Comparison of ENCODE assay signal across 8 cellular contexts in the genomic region with DNA sequence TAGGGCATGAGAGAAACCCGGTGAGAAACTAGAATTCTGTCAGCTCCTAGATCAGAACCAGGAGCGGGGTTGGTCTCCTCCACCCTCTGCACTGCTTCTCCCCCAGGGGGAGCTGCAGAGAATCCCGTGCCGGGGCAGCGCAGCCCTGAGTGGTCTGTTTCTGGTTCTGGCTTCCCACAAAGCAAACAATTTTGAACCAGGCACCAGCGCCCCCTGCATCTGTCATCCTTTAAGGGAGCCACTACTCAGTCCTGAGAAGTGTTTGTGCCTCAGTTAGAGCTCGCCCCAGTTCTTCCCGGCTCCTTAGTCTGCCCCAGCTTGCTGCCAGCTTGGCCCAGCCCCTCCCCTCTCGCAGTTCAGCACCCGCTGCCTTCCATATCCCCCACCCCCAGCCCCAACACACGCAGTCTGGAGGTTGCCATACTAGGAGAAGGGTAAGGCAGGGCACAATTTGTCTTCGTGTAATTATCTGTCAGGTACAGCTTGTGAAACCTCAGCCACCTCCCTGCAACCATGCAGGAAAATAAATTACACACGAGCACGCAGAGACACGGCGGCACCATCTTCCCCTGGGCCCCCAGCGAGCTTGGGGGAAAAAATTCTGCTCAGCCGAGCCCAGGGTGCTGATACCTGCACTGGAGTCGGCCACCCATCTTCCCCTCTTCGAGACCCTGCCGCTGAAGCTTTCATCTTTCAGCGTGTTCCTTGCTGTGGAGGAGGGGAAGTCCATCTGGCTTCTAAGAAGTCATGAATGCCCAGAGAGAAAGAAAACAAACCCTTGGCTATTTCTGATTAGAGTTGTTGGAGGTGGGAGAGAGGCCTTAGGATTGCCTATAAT.
A peak's percentile ranks its signal among the peaks of the same experiment; 100 is the strongest.
DNase-seq lines count a peak whose midpoint lies in the region; ATAC-seq and TF ChIP-seq lines count a peak whose summit lies in the region.

No MANE protein-coding gene starts in this region.

- no peaks in the 10 kb centered on the region for H3K9me3 ChIP-seq in ES-I3 (ENCODE audit: control insufficient read depth, insufficient read depth, low read length)
- H3K9me3 ChIP-seq in esophagus muscularis mucosa = no peaks in the 10 kb centered on the region
- no peaks in the 10 kb centered on the region for H3K9me3 ChIP-seq in upper lobe of right lung

- no peaks in the 10 kb centered on the region for H3K36me3 Mint-ChIP-seq in nephron progenitor cell (ENCODE audit: low read depth)

- peaks cover 76% of the 10 kb centered on the region for H3K4me1 Mint-ChIP-seq in nephron progenitor cell

- H3K4me3 Mint-ChIP-seq in nephron progenitor cell = peak overlapping the region; percentile 77

- H3K36me3 ChIP-seq in ES-I3 (ENCODE audit: insufficient read depth, low read length) (no peaks in the 10 kb centered on the region), esophagus muscularis mucosa (no peaks in the 10 kb centered on the region), upper lobe of right lung (no peaks in the 10 kb centered on the region)

- H3K4me1 ChIP-seq in ES-I3 (ENCODE audit: insufficient read depth, low read length) = peaks cover 8% of the 10 kb centered on the region
- peaks cover 8 to 23% (median 20%) of the 10 kb centered on the region in 4 donors for H3K4me1 ChIP-seq in esophagus muscularis mucosa
- H3K4me1 ChIP-seq in upper lobe of right lung = peaks cover 3% of the 10 kb centered on the region

- H3K27ac ChIP-seq in esophagus muscularis mucosa (replicated peaks in 1 of 4) (no peak overlapping the region), upper lobe of right lung (no peak overlapping the region)

- DNase-seq in NB4 (ENCODE audit: low read depth) (peak; percentile 59), esophagus muscularis mucosa (ENCODE audit: extremely low spot score) (no peak), nephron progenitor cell (peak; percentile 75), upper lobe of right lung (no peak), SHP77 (lab: John Stamatoyannopoulos, UW) (no peak)
- DNase-seq in activated CD8-positive, alpha-beta memory T cell treated with anti-CD3 and anti-CD28 coated beads for 4 hours (ENCODE audit: low read depth in 2 of 2) = peak; percentile 10 to 13

- WGBS in esophagus muscularis mucosa = 4% methylated on average over 18 of the region's 22 CpGs

- intact Hi-C loops in esophagus muscularis mucosa (cut with DNase I) = no loop called here
- intact Hi-C loops in upper lobe of right lung (cut with DNase I) = no loop called here

- H3K9me3 Mint-ChIP-seq in nephron progenitor cell = no peaks in the 10 kb centered on the region

- TF ChIP-seq POLR2A in NB4 (IDR thresholded peaks at IDR 0.05; ENCODE audit: extremely low read depth, insufficient read length) (no peak), esophagus muscularis mucosa (IDR thresholded peaks at IDR 0.05; ENCODE audit: low read depth) (no peak)

- TF ChIP-seq CTCF in NB4 (IDR thresholded peaks at IDR 0.05; ENCODE audit: low read depth, low read length) (peak; percentile 81), esophagus muscularis mucosa (IDR thresholded peaks at IDR 0.05) (peak; percentile 36 to 70 (median 60)), nephron progenitor cell (IDR thresholded peaks at IDR 0.05) (peak; percentile 52), upper lobe of right lung (IDR thresholded peaks at IDR 0.05) (peak; percentile 48)

- no peak for TF ChIP-seq EP300 in esophagus muscularis mucosa (IDR thresholded peaks at IDR 0.05)

- ATAC-seq in upper lobe of right lung (peak; percentile 69), HG03139 (IDR thresholded peaks at IDR 0.05; ENCODE audit: unreplicated experiment) (no peak)

- H3K9ac ChIP-seq in ES-I3 (ENCODE audit: low read depth, low read length) = peak overlapping the region; percentile 17; the same call in 1 of the 2 replicates

- peak overlapping the region; percentile 46 for H3K27ac Mint-ChIP-seq in nephron progenitor cell

- H3K4me3 ChIP-seq in NB4 (ENCODE audit: low read depth, low read length) (no peak overlapping the region), esophagus muscularis mucosa (peak overlapping the region; percentile 31 to 48 (median 35)), upper lobe of right lung (no peak overlapping the region)

- peaks cover 17% of the 10 kb centered on the region for H3K27me3 Mint-ChIP-seq in nephron progenitor cell (ENCODE audit: low read depth, poor library complexity)

- H3K27me3 ChIP-seq in esophagus muscularis mucosa (peaks cover 0 to 48% (median 2%) of the 10 kb centered on the region in 4 donors), upper lobe of right lung (peaks cover 42% of the 10 kb centered on the region)

Comparison
In these comparisons a context has a peak if more than half of its experiments do, and no peak if none do; other contexts are left out.
1. DNase-seq: peak in NB4 (single experiment), activated CD8-positive, alpha-beta memory T cell treated with anti-CD3 and anti-CD28 coated beads for 4 hours (2 of 2) and nephron progenitor cell (single experiment); none in esophagus muscularis mucosa (single experiment), upper lobe of right lung (single experiment) and SHP77 (0 of 2).
2. H3K4me3 ChIP-seq: peak in esophagus muscularis mucosa (4 of 4); none in NB4 (single experiment) and upper lobe of right lung (single experiment).
3. Peak in every context shown above with its lines, with median percentiles within 50 percentile points of each other: CTCF ChIP-seq.